Comparison of ENCODE assay signal across 8 cellular contexts in genomic region chr7:94657771-94658693, GRCh38. TPM values are rescaled to one million over a fixed set of nuclear protein-coding genes. Genes with fewer than 3 reads are reported as not detected.
DNase-seq lines count a peak whose midpoint lies in the region; ATAC-seq and TF ChIP-seq lines count a peak whose summit lies in the region.

No MANE protein-coding gene starts in this region.

- peaks cover 4% of the 10 kb centered on the region for H4K20me1 ChIP-seq in neural cell (ENCODE audit: insufficient read depth)

- H3K27ac ChIP-seq in neural cell (ENCODE audit: low read length) = peak overlapping the region; percentile 91

- no peak overlapping the region for H3K9ac ChIP-seq in neural cell (ENCODE audit: low read length)

- peak; percentile 90 for ATAC-seq in activated T-helper 17 cell treated with anti-CD3 and anti-CD28 coated beads, Interleukin-2, amount 50 U/mL, for 72 hours (replicated peaks)

- H3K9me2 ChIP-seq in neural cell (ENCODE audit: insufficient read depth, low read length) = no peaks in the 10 kb centered on the region

- no peaks in the 10 kb centered on the region for H3K36me3 ChIP-seq in neural cell (ENCODE audit: insufficient read depth, low read length)

- H3K27ac Mint-ChIP-seq in activated T-helper 17 cell treated with anti-CD3 and anti-CD28 coated beads, Interleukin-2, amount 50 U/mL, for 72 hours = no peak overlapping the region

- H3K4me1 Mint-ChIP-seq in activated T-helper 17 cell treated with anti-CD3 and anti-CD28 coated beads, Interleukin-2, amount 50 U/mL, for 72 hours = peaks cover 5% of the 10 kb centered on the region

- TF ChIP-seq RAD21 in neural cell (conservative IDR thresholded peaks at IDR 0.05) = no peak

- no peaks in the 10 kb centered on the region for H3K9me3 ChIP-seq in neural cell (ENCODE audit: low read length)

- H3K4me3 ChIP-seq in fibroblast of mammary gland (ENCODE audit: control insufficient read depth, low read depth, low read length) (peak overlapping the region; percentile 63), neural cell (ENCODE audit: low read length) (peak overlapping the region; percentile 78)

- H3K4me3 Mint-ChIP-seq in activated T-helper 17 cell treated with anti-CD3 and anti-CD28 coated beads, Interleukin-2, amount 50 U/mL, for 72 hours = peak overlapping the region; percentile 77

- DNase-seq in DMS79 (lab: John Stamatoyannopoulos, UW) (peak; percentile 95), H4 (ENCODE audit: low spot score) (peak; percentile 99), RPMI8226 (peak; percentile 98), fibroblast of mammary gland (ENCODE audit: low read depth) (peak; percentile 90)
- DNase-seq in stimulated activated naive CD4-positive, alpha-beta T cell treated with Interleukin-2 at 50 U/mL for 16 hours (lab: John Stamatoyannopoulos, UW) = peak; percentile 97

- TF ChIP-seq CTCF in LNCAP (IDR thresholded peaks at IDR 0.05) = peak; percentile 20; the same call in 1 of the 2 replicates
- TF ChIP-seq CTCF in fibroblast of mammary gland (conservative IDR thresholded peaks at IDR 0.05; ENCODE audit: control insufficient read depth, insufficient read depth, low read depth, low read length) = no peak
- TF ChIP-seq CTCF in neural cell (IDR thresholded peaks at IDR 0.05; ENCODE audit: poor library complexity, severe bottlenecking) = peak; percentile 34

- H3F3A ChIP-seq in neural cell (ENCODE audit: insufficient read depth, low read length, poor library complexity, severe bottlenecking) = no peaks in the 10 kb centered on the region

- no peaks in the 10 kb centered on the region for H3K9me3 Mint-ChIP-seq in activated T-helper 17 cell treated with anti-CD3 and anti-CD28 coated beads, Interleukin-2, amount 50 U/mL, for 72 hours

- peaks cover 8% of the 10 kb centered on the region for H3K27me3 Mint-ChIP-seq in activated T-helper 17 cell treated with anti-CD3 and anti-CD28 coated beads, Interleukin-2, amount 50 U/mL, for 72 hours

- TF ChIP-seq EP300 in neural cell (conservative IDR thresholded peaks at IDR 0.05; ENCODE audit: poor library complexity, severe bottlenecking) = no peak

- no peaks in the 10 kb centered on the region for H3K36me3 Mint-ChIP-seq in activated T-helper 17 cell treated with anti-CD3 and anti-CD28 coated beads, Interleukin-2, amount 50 U/mL, for 72 hours (ENCODE audit: low read depth)

- H3K27me3 ChIP-seq in neural cell (ENCODE audit: insufficient read depth, low read depth, low read length) = no peaks in the 10 kb centered on the region

- H2AFZ ChIP-seq in neural cell (ENCODE audit: low read depth, low read length) = no peak overlapping the region

- H3K4me2 ChIP-seq in neural cell (ENCODE audit: low read length) = no peak overlapping the region

- H3K79me2 ChIP-seq in neural cell (replicated peaks; ENCODE audit: insufficient read depth, low read length) = peaks cover 54% of the 10 kb centered on the region

TF ChIP-seq in neural cell, 6 proteins besides CTCF, POLR2A, EP300 and RAD21:
- TF ChIP-seq MXI1 (conservative IDR thresholded peaks at IDR 0.05; ENCODE audit: poor library complexity, severe bottlenecking) (no peak), POLR2AphosphoS5 (IDR thresholded peaks at IDR 0.05) (peak; percentile 48)

RNA-seq across cellular contexts. Expression of gene SGCE, which starts 2.1 kb away (rescaled TPM):
- total RNA-seq in H4 (2014; rRNA removed; shearing (Covaris generic)) = 114 and 120 TPM in 2 replicates
- 1 to 10 TPM in 1 of 2 donors, under 1 TPM in 1; 0.54 to 1.1 TPM for total RNA-seq in activated T-helper 17 cell treated with anti-CD3 and anti-CD28 coated beads, Interleukin-2, amount 50 U/mL, for 72 hours
- polyA plus RNA-seq in neural cell = 94.6 and 119 TPM in 2 replicates
- 158 and 167 TPM in 2 replicates for polyA minus RNA-seq in neural cell

Comparison
In these comparisons a context has a peak if more than half of its experiments do, and no peak if none do; other contexts are left out.
1. Peak in every context shown above with its lines: DNase-seq, ATAC-seq, H3K4me3 ChIP-seq and H3K27ac ChIP-seq.
2. RNA of gene SGCE, which starts 2.1 kb away (total RNA-seq): 114 to 120 TPM in H4; 0.54 to 1.1 TPM in activated T-helper 17 cell treated with anti-CD3 and anti-CD28 coated beads, Interleukin-2, amount 50 U/mL, for 72 hours; every median in the first group is over 10 times any median in the second.